In the genomic region with DNA sequence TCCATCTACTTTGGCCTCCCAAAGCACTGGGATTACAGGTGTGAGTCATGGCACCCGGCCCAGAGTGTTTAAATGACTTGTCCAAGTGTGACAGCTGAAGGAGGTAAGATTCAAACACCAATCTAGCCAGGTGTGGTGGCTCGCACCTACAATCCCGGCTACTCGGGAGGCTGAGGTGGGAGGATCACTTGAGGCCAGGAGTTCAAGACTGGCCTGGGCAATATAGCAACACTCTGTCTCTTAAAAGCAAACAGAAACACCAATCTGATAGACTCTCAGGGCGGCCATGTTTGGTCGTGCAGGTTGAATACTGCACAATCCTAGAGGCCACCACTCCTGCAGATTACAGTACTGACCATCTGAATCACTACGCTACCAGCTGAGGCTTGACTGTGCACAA, we compare ENCODE assay signal across 20 cellular contexts.
A peak's percentile ranks its signal among the peaks of the same experiment; 100 is the strongest.
DNase-seq lines count a peak whose midpoint lies in the region; ATAC-seq, FAIRE-seq and TF ChIP-seq lines count a peak whose summit lies in the region.
"Had no signal": no experiment of that assay in that cellular context is flagged by ENCODE, and none has a peak within 500 bp of the region (broad histone marks: within the 10 kb centered on the region; RNA-seq: fewer than 3 reads in every experiment).

No MANE protein-coding gene starts in this region.

- H3K36me3 Mint-ChIP-seq in natural killer cell treated with Interleukin-12 subunit alpha and Interleukin-12 subunit beta and Interleukin-15 and Interleukin-18, amount 100 ng/mL, for 72 hours: no peaks in the 10 kb centered on the region
- H3K36me3 Mint-ChIP-seq in natural killer cell: no peaks in the 10 kb centered on the region

- H3K4me3 ChIP-seq in SJSA1: no peak overlapping the region
- H3K4me3 ChIP-seq: GM12878, GM23248 had no signal

- FAIRE-seq in urothelium cell line (lab: Jason Lieb, UNC): peak; percentile 35
- FAIRE-seq: D721Med, GM12878, GM19239 had no signal

- H3K27ac ChIP-seq in SJSA1: no peak overlapping the region
- H3K27ac ChIP-seq: GM23248 had no signal

- H3K9me3 Mint-ChIP-seq in natural killer cell treated with Interleukin-12 subunit alpha and Interleukin-12 subunit beta and Interleukin-15 and Interleukin-18, amount 100 ng/mL, for 72 hours: no peaks in the 10 kb centered on the region
- H3K9me3 Mint-ChIP-seq in natural killer cell: no peaks in the 10 kb centered on the region
- H3K9me3 Mint-ChIP-seq: CD14-positive monocyte; CD4-positive, alpha-beta T cell; CD8-positive, alpha-beta memory T cell; H9; HFFc6 had no signal

- H3K4me3 Mint-ChIP-seq in natural killer cell treated with Interleukin-12 subunit alpha and Interleukin-12 subunit beta and Interleukin-15 and Interleukin-18, amount 100 ng/mL, for 72 hours: no peak overlapping the region
- no peak overlapping the region for H3K4me3 Mint-ChIP-seq in natural killer cell
- H3K4me3 Mint-ChIP-seq: CD14-positive monocyte; CD4-positive, alpha-beta T cell; CD8-positive, alpha-beta memory T cell; H9; HFFc6 had no signal

- no peak for ATAC-seq in natural killer cell treated with Interleukin-12 subunit alpha and Interleukin-12 subunit beta and Interleukin-15 and Interleukin-18, amount 100 ng/mL, for 72 hours
- ATAC-seq in natural killer cell: no peak
- ATAC-seq: GM12878, HCT116 had no signal

- H3K27ac Mint-ChIP-seq in natural killer cell treated with Interleukin-12 subunit alpha and Interleukin-12 subunit beta and Interleukin-15 and Interleukin-18, amount 100 ng/mL, for 72 hours: no peak overlapping the region
- H3K27ac Mint-ChIP-seq in natural killer cell: no peak overlapping the region
- H3K27ac Mint-ChIP-seq: CD4-positive, alpha-beta T cell; HFFc6 had no signal

- H3K36me3 ChIP-seq in SJSA1: peaks cover 84% of the 10 kb centered on the region

- H3K4me1 Mint-ChIP-seq in natural killer cell treated with Interleukin-12 subunit alpha and Interleukin-12 subunit beta and Interleukin-15 and Interleukin-18, amount 100 ng/mL, for 72 hours (ENCODE audit: low read depth in 2 of 2): peaks cover 0 to 3% of the 10 kb centered on the region in 2 donors
- no peaks in the 10 kb centered on the region for H3K4me1 Mint-ChIP-seq in natural killer cell
- H3K4me1 Mint-ChIP-seq: CD14-positive monocyte; CD8-positive, alpha-beta memory T cell had no signal

- no peaks in the 10 kb centered on the region; the same call in 1 of the 2 replicates for H3K9me3 ChIP-seq in SJSA1 (replicated peaks)

- intact Hi-C loops in natural killer cell (cut with micrococcal nuclease): no loop called here

- H3K27me3 Mint-ChIP-seq in natural killer cell treated with Interleukin-12 subunit alpha and Interleukin-12 subunit beta and Interleukin-15 and Interleukin-18, amount 100 ng/mL, for 72 hours: no peaks in the 10 kb centered on the region
- H3K27me3 Mint-ChIP-seq in natural killer cell (ENCODE audit: low read depth in 2 of 2): no peaks in the 10 kb centered on the region
- H3K27me3 Mint-ChIP-seq: CD4-positive, alpha-beta T cell; CD8-positive, alpha-beta memory T cell had no signal

- no peak for TF ChIP-seq CTCF in natural killer cell (IDR thresholded peaks at IDR 0.05)

- H3K4me1 ChIP-seq in SJSA1 (replicated peaks): peaks cover 2% of the 10 kb centered on the region

- H3K27me3 ChIP-seq in SJSA1 (replicated peaks): no peaks in the 10 kb centered on the region

- DNase-seq in natural killer cell treated with Interleukin-12 subunit alpha and Interleukin-12 subunit beta and Interleukin-15 and Interleukin-18, amount 100 ng/mL, for 72 hours (ENCODE audit: low spot score): peak; percentile 41
- DNase-seq in natural killer cell: no peak
- peak; percentile 60 to 90 for DNase-seq in SJSA1 (ENCODE audit: low read depth in 1 of 2, low spot score in 2 of 2)
- DNase-seq in urothelium cell line (ENCODE audit: low spot score): no peak
- DNase-seq in globus pallidus (ENCODE audit: low spot score): no peak
- no peak for DNase-seq in stimulated activated CD4-positive, alpha-beta T cell treated with anti-CD3 and anti-CD28 coated beads, Interleukin-12 subunit alpha, Interleukin-12 subunit beta, amount 100 ng/mL, for 4 hours
- DNase-seq: CD4-positive, alpha-beta T cell; CD8-positive, alpha-beta memory T cell; DMS 273 treated with DMSO at 0.1 percent for 48 hours; DMS79; EL; GDM1; GM23248; H9; HFFc6 had no signal

Comparison
In these comparisons a context has a peak if more than half of its experiments do, and no peak if none do; other contexts are left out.
1. DNase-seq: peak in natural killer cell treated with Interleukin-12 subunit alpha and Interleukin-12 subunit beta and Interleukin-15 and Interleukin-18, amount 100 ng/mL, for 72 hours (single experiment) and SJSA1 (2 of 2); none in natural killer cell (single experiment), urothelium cell line (single experiment), globus pallidus (single experiment) and stimulated activated CD4-positive, alpha-beta T cell treated with anti-CD3 and anti-CD28 coated beads, Interleukin-12 subunit alpha, Interleukin-12 subunit beta, amount 100 ng/mL, for 4 hours (single experiment).